ENCODE assay signal across 25 cellular contexts in genomic region chr2:66281980-66282379, GRCh38.
A peak's percentile ranks its signal among the peaks of the same experiment; 100 is the strongest.
DNase-seq lines count a peak whose midpoint lies in the region; ATAC-seq and TF ChIP-seq lines count a peak whose summit lies in the region.
"Had no signal": no experiment of that assay in that cellular context is flagged by ENCODE, and none has a peak within 500 bp of the region (broad histone marks: within the 10 kb centered on the region; RNA-seq: fewer than 3 reads in every experiment).

No MANE protein-coding gene starts in this region.

- no peaks in the 10 kb centered on the region for H3K36me3 ChIP-seq in mesendoderm (ENCODE audit: control insufficient read depth, insufficient read depth, low read length)
- H3K36me3 ChIP-seq: BE2C, BLaER1 had no signal

- TF ChIP-seq EP300 in Ishikawa (IDR thresholded peaks at IDR 0.05; ENCODE audit: borderline replicate concordance): no peak

- H4K8ac ChIP-seq in mesendoderm (ENCODE audit: low read depth, low read length): no peak overlapping the region

- H3K18ac ChIP-seq in mesendoderm (ENCODE audit: low read length): no peak overlapping the region

- no peaks in the 10 kb centered on the region for H3K27me3 Mint-ChIP-seq in activated CD4-positive, alpha-beta memory T cell treated with anti-CD3 and anti-CD28 coated beads, Interleukin-2, amount 10 ng/mL, durations not matched to agents 7 days and 5 days
- H3K27me3 Mint-ChIP-seq: CD4-positive, alpha-beta memory T cell; CD4-positive, CD25-positive, alpha-beta regulatory T cell; CD8-positive, alpha-beta memory T cell had no signal

- no peaks in the 10 kb centered on the region for H3K79me1 ChIP-seq in mesendoderm (ENCODE audit: low read length)

- no peak for ATAC-seq in GM19452 (IDR thresholded peaks at IDR 0.05; ENCODE audit: unreplicated experiment)
- ATAC-seq: GM12878 had no signal

- peak; percentile 37 for DNase-seq in kidney tubule cell (ENCODE audit: low spot score)
- DNase-seq in mesendoderm: peak; percentile 21
- DNase-seq in activated CD8-positive, alpha-beta memory T cell treated with anti-CD3 and anti-CD28 coated beads for 24 hours: no peak
- no peak for DNase-seq in medulla oblongata (ENCODE audit: extremely low spot score)
- no peak for DNase-seq in activated CD4-positive, alpha-beta memory T cell treated with anti-CD3 and anti-CD28 coated beads, Interleukin-2, amount 10 ng/mL, durations not matched to agents 7 days and 5 days
- DNase-seq: 8988T; ACHN; BE2C; C1 segment of cervical spinal cord; CD4-positive, alpha-beta memory T cell; CD4-positive, CD25-positive, alpha-beta regulatory T cell; CD8-positive, alpha-beta memory T cell; COR-L47; DMS 273 treated with DMSO at 0.1 percent for 48 hours; DMS153; DMS53; DMS79; DND-41; EL; GDM1 had no signal

- H3K56ac ChIP-seq in mesendoderm (ENCODE audit: low read length): no peak overlapping the region

- no peaks in the 10 kb centered on the region for H3K9me3 Mint-ChIP-seq in activated CD4-positive, alpha-beta memory T cell treated with anti-CD3 and anti-CD28 coated beads, Interleukin-2, amount 10 ng/mL, durations not matched to agents 7 days and 5 days

- H3K4me1 ChIP-seq in mesendoderm (ENCODE audit: control insufficient read depth, low read depth, low read length): no peaks in the 10 kb centered on the region
- H3K4me1 ChIP-seq: BE2C, BLaER1 had no signal

- H3K4me3 ChIP-seq in mesendoderm (ENCODE audit: low read length): no peak overlapping the region
- H3K4me3 ChIP-seq: BLaER1, GM12878 had no signal

- H4K5ac ChIP-seq in mesendoderm (ENCODE audit: low read length): no peak overlapping the region

- H3K23ac ChIP-seq in mesendoderm (ENCODE audit: low read length): no peak overlapping the region

- POLR2A ChIA-PET in activated CD4-positive, alpha-beta memory T cell treated with anti-CD3 and anti-CD28 coated beads, Interleukin-2, amount 10 ng/mL, durations not matched to agents 7 days and 5 days (lab: Charles Lee): no interaction called here

- H2BK5ac ChIP-seq in mesendoderm (ENCODE audit: low read length): no peak overlapping the region

- no peak for TF ChIP-seq RAD21 in Ishikawa (IDR thresholded peaks at IDR 0.05; ENCODE audit: low read depth)

- H3K79me2 ChIP-seq in mesendoderm (ENCODE audit: control insufficient read depth, insufficient read depth, low read length): no peaks in the 10 kb centered on the region

- no peak overlapping the region for H3K27ac ChIP-seq in mesendoderm (ENCODE audit: low read depth, low read length)
- H3K27ac ChIP-seq: BLaER1 had no signal

- CTCF ChIA-PET in activated CD4-positive, alpha-beta memory T cell treated with anti-CD3 and anti-CD28 coated beads, Interleukin-2, amount 10 ng/mL, durations not matched to agents 7 days and 5 days (lab: Charles Lee): no interaction called here

- H3K4me2 ChIP-seq in mesendoderm (ENCODE audit: low read length): no peak overlapping the region
- H3K4me2 ChIP-seq: BLaER1 had no signal

- no peak overlapping the region for H2BK120ac ChIP-seq in mesendoderm (ENCODE audit: low read depth, low read length)

- H3K27ac Mint-ChIP-seq in activated CD4-positive, alpha-beta memory T cell treated with anti-CD3 and anti-CD28 coated beads, Interleukin-2, amount 10 ng/mL, durations not matched to agents 7 days and 5 days: no peak overlapping the region
- H3K27ac Mint-ChIP-seq: CD14-positive monocyte; CD4-positive, alpha-beta memory T cell; CD4-positive, CD25-positive, alpha-beta regulatory T cell; CD8-positive, alpha-beta memory T cell had no signal

- H3K4me1 Mint-ChIP-seq in activated CD4-positive, alpha-beta memory T cell treated with anti-CD3 and anti-CD28 coated beads, Interleukin-2, amount 10 ng/mL, durations not matched to agents 7 days and 5 days: no peaks in the 10 kb centered on the region
- H3K4me1 Mint-ChIP-seq: CD14-positive monocyte; CD4-positive, alpha-beta memory T cell; CD4-positive, CD25-positive, alpha-beta regulatory T cell; CD8-positive, alpha-beta memory T cell had no signal

- no peak overlapping the region for H3K4ac ChIP-seq in mesendoderm (ENCODE audit: low read depth, low read length)

- no peak overlapping the region for H3K4me3 Mint-ChIP-seq in activated CD4-positive, alpha-beta memory T cell treated with anti-CD3 and anti-CD28 coated beads, Interleukin-2, amount 10 ng/mL, durations not matched to agents 7 days and 5 days
- H3K4me3 Mint-ChIP-seq: CD14-positive monocyte; CD4-positive, alpha-beta memory T cell; CD4-positive, CD25-positive, alpha-beta regulatory T cell; CD8-positive, alpha-beta memory T cell had no signal

- no peak overlapping the region for H3K9ac ChIP-seq in mesendoderm (ENCODE audit: low read length)
- H3K9ac ChIP-seq: BLaER1 had no signal

- H3K27me3 ChIP-seq in mesendoderm (ENCODE audit: insufficient read depth, low read length, poor library complexity): no peaks in the 10 kb centered on the region
- H3K27me3 ChIP-seq: BE2C, BLaER1 had no signal

- H2AK5ac ChIP-seq in mesendoderm (ENCODE audit: low read length): no peak overlapping the region

- no peak overlapping the region for H2BK15ac ChIP-seq in mesendoderm (replicated peaks; ENCODE audit: low read depth)

- no peaks in the 10 kb centered on the region for H3K36me3 Mint-ChIP-seq in activated CD4-positive, alpha-beta memory T cell treated with anti-CD3 and anti-CD28 coated beads, Interleukin-2, amount 10 ng/mL, durations not matched to agents 7 days and 5 days (ENCODE audit: low read depth)
- H3K36me3 Mint-ChIP-seq: CD14-positive monocyte; CD4-positive, alpha-beta memory T cell; CD4-positive, CD25-positive, alpha-beta regulatory T cell; CD8-positive, alpha-beta memory T cell had no signal

TF ChIP-seq in Ishikawa, 13 proteins besides CTCF, POLR2A, EP300 and RAD21:
- TF ChIP-seq CREB1 (IDR thresholded peaks at IDR 0.05; ENCODE audit: low read depth) (no peak), FOXM1 (IDR thresholded peaks at IDR 0.05; ENCODE audit: borderline replicate concordance, low read depth) (no peak), TAF1 (IDR thresholded peaks at IDR 0.05; ENCODE audit: low read depth) (no peak), TCF12 (IDR thresholded peaks at IDR 0.05; ENCODE audit: low read depth) (no peak), CEBPB (IDR thresholded peaks at IDR 0.05) (peak; percentile 35; the same call in 1 of the 2 replicates), TEAD4 (IDR thresholded peaks at IDR 0.05) (peak; percentile 60)
TF ChIP-seq in Ishikawa: peak in this region for 2.

Comparison
In these comparisons a context has a peak if more than half of its experiments do, and no peak if none do; other contexts are left out.
1. DNase-seq: peak in kidney tubule cell (single experiment) and mesendoderm (single experiment); none in activated CD8-positive, alpha-beta memory T cell treated with anti-CD3 and anti-CD28 coated beads for 24 hours (single experiment), medulla oblongata (single experiment) and activated CD4-positive, alpha-beta memory T cell treated with anti-CD3 and anti-CD28 coated beads, Interleukin-2, amount 10 ng/mL, durations not matched to agents 7 days and 5 days (single experiment).